Comparison of ENCODE assay signal across 1 cellular context in the genomic region with DNA sequence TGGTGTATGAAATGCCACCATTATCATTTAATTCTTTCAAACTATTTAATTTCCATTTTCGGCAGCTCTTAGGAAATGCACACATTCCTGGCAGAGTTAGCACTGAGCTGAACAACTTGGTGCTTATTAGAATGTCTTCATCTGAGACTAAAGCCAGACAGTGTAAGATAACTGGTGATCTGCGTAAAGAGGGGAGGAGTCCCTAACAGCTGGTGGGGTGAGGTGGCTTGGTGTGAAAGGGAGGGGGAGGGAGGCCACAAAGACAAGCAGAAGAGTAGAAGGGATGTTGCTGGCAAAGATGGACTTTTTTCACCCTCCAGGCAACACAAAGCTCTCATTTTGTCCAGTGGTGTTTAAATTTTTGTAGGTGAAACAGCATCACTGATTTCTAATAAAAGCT.
TF ChIP-seq lines count a peak whose summit lies in the region.

No MANE protein-coding gene starts in this region.

TF ChIP-seq in HEK293, 187 proteins besides CTCF, POLR2A, EP300 and RAD21 (continued from another document and continues in another):
- no peak for TF ChIP-seq ZNF514 (tag by site-specific recombination; IDR thresholded peaks at IDR 0.05)
- TF ChIP-seq, protein P1, sequence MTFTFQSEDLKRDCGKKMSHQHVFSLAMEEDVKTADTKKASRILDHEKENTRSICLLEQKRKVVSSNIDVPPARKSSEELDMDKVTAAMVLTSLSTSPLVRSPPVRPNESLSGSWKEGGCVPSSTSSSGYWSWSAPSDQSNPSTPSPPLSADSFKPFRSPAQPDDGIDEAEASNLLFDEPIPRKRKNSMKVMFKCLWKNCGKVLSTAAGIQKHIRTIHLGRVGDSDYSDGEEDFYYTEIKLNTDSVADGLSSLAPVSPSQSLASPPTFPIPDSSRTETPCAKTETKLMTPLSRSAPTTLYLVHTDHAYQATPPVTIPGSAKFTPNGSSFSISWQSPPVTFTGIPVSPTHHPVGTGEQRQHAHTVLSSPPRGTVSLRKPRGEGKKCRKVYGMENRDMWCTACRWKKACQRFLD (tag by site-specific recombination; IDR thresholded peaks at IDR 0.05): no peak
- no peak for TF ChIP-seq ZNF157 (tag by site-specific recombination; IDR thresholded peaks at IDR 0.05)
- no peak for TF ChIP-seq ZNF394 (tag by site-specific recombination; IDR thresholded peaks at IDR 0.05; ENCODE audit: borderline replicate concordance)
- no peak for TF ChIP-seq ZNF48 (tag by site-specific recombination; IDR thresholded peaks at IDR 0.05)
- no peak for TF ChIP-seq ZNF112 (tag by site-specific recombination; IDR thresholded peaks at IDR 0.05)
- TF ChIP-seq, protein P2, sequence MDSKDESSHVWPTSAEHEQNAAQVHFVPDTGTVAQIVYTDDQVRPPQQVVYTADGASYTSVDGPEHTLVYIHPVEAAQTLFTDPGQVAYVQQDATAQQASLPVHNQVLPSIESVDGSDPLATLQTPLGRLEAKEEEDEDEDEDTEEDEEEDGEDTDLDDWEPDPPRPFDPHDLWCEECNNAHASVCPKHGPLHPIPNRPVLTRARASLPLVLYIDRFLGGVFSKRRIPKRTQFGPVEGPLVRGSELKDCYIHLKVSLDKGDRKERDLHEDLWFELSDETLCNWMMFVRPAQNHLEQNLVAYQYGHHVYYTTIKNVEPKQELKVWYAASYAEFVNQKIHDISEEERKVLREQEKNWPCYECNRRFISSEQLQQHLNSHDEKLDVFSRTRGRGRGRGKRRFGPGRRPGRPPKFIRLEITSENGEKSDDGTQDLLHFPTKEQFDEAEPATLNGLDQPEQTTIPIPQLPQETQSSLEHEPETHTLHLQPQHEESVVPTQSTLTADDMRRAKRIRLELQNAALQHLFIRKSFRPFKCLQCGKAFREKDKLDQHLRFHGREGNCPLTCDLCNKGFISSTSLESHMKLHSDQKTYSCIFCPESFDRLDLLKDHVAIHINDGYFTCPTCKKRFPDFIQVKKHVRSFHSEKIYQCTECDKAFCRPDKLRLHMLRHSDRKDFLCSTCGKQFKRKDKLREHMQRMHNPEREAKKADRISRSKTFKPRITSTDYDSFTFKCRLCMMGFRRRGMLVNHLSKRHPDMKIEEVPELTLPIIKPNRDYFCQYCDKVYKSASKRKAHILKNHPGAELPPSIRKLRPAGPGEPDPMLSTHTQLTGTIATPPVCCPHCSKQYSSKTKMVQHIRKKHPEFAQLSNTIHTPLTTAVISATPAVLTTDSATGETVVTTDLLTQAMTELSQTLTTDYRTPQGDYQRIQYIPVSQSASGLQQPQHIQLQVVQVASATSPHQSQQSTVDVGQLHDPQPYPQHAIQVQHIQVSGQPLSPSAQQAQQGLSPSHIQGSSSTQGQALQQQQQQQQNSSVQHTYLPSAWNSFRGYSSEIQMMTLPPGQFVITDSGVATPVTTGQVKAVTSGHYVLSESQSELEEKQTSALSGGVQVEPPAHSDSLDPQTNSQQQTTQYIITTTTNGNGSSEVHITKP (tag by site-specific recombination; IDR thresholded peaks at IDR 0.05): no peak
- TF ChIP-seq, protein P3, sequence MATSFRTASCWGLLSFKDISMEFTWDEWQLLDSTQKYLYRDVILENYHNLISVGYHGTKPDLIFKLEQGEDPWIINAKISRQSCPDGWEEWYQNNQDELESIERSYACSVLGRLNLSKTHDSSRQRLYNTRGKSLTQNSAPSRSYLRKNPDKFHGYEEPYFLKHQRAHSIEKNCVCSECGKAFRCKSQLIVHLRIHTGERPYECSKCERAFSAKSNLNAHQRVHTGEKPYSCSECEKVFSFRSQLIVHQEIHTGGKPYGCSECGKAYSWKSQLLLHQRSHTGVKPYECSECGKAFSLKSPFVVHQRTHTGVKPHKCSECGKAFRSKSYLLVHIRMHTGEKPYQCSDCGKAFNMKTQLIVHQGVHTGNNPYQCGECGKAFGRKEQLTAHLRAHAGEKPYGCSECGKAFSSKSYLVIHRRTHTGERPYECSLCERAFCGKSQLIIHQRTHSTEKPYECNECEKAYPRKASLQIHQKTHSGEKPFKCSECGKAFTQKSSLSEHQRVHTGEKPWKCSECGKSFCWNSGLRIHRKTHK (tag by site-specific recombination; IDR thresholded peaks at IDR 0.05): no peak
- no peak for TF ChIP-seq HOXA7 (CRISPR knock-in tag; IDR thresholded peaks at IDR 0.05; ENCODE audit: borderline replicate concordance)
- TF ChIP-seq ZBTB48 (tag by site-specific recombination; IDR thresholded peaks at IDR 0.05): peak; percentile 50; the same call in 1 of the 2 replicates
- TF ChIP-seq, protein P4, sequence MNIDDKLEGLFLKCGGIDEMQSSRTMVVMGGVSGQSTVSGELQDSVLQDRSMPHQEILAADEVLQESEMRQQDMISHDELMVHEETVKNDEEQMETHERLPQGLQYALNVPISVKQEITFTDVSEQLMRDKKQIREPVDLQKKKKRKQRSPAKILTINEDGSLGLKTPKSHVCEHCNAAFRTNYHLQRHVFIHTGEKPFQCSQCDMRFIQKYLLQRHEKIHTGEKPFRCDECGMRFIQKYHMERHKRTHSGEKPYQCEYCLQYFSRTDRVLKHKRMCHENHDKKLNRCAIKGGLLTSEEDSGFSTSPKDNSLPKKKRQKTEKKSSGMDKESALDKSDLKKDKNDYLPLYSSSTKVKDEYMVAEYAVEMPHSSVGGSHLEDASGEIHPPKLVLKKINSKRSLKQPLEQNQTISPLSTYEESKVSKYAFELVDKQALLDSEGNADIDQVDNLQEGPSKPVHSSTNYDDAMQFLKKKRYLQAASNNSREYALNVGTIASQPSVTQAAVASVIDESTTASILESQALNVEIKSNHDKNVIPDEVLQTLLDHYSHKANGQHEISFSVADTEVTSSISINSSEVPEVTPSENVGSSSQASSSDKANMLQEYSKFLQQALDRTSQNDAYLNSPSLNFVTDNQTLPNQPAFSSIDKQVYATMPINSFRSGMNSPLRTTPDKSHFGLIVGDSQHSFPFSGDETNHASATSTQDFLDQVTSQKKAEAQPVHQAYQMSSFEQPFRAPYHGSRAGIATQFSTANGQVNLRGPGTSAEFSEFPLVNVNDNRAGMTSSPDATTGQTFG (tag by site-specific recombination; IDR thresholded peaks at IDR 0.05; ENCODE audit: borderline replicate concordance): no peak
- TF ChIP-seq KLF8 (tag by site-specific recombination; IDR thresholded peaks at IDR 0.05): no peak
- no peak for TF ChIP-seq KLF7 (tag by site-specific recombination; IDR thresholded peaks at IDR 0.05; ENCODE audit: borderline replicate concordance)
- no peak for TF ChIP-seq MEIS1 (CRISPR knock-in tag; IDR thresholded peaks at IDR 0.05; ENCODE audit: borderline replicate concordance)
- TF ChIP-seq, protein P5, sequence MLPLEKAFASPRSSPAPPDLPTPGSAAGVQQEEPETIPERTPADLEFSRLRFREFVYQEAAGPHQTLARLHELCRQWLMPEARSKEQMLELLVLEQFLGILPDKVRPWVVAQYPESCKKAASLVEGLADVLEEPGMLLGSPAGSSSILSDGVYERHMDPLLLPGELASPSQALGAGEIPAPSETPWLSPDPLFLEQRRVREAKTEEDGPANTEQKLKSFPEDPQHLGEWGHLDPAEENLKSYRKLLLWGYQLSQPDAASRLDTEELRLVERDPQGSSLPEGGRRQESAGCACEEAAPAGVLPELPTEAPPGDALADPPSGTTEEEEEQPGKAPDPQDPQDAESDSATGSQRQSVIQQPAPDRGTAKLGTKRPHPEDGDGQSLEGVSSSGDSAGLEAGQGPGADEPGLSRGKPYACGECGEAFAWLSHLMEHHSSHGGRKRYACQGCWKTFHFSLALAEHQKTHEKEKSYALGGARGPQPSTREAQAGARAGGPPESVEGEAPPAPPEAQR (tag by site-specific recombination; IDR thresholded peaks at IDR 0.05): no peak
- peak; percentile 89 for TF ChIP-seq WT1 (tag by site-specific recombination; IDR thresholded peaks at IDR 0.05)
- no peak for TF ChIP-seq ZNF777 (tag by site-specific recombination; IDR thresholded peaks at IDR 0.05; ENCODE audit: borderline replicate concordance)
- TF ChIP-seq IKZF3 (tag by site-specific recombination; IDR thresholded peaks at IDR 0.05): no peak
- 0 out of 2 replicates have a peak, but pooled peaks have one; percentile 10 for TF ChIP-seq ZIC2 (tag by site-specific recombination; IDR thresholded peaks at IDR 0.05)
- no peak for TF ChIP-seq ZNF768 (tag by site-specific recombination; IDR thresholded peaks at IDR 0.05)
- TF ChIP-seq SETDB1 (IDR thresholded peaks at IDR 0.05; ENCODE audit: insufficient read length, low read length): no peak
- no peak for TF ChIP-seq ZNF239 (tag by site-specific recombination; IDR thresholded peaks at IDR 0.05)
- TF ChIP-seq TCF7L2 (IDR thresholded peaks at IDR 0.05; ENCODE audit: borderline replicate concordance, low read depth, low read length): no peak
- no peak for TF ChIP-seq ZNF510 (tag by site-specific recombination; IDR thresholded peaks at IDR 0.05; ENCODE audit: insufficient replicate concordance)
- TF ChIP-seq ZNF24 (tag by site-specific recombination; IDR thresholded peaks at IDR 0.05): no peak
- no peak for TF ChIP-seq ZBTB20 (tag by site-specific recombination; IDR thresholded peaks at IDR 0.05)
- TF ChIP-seq REPIN1 (tag by site-specific recombination; IDR thresholded peaks at IDR 0.05; ENCODE audit: low read depth): no peak
- TF ChIP-seq, protein P6, sequence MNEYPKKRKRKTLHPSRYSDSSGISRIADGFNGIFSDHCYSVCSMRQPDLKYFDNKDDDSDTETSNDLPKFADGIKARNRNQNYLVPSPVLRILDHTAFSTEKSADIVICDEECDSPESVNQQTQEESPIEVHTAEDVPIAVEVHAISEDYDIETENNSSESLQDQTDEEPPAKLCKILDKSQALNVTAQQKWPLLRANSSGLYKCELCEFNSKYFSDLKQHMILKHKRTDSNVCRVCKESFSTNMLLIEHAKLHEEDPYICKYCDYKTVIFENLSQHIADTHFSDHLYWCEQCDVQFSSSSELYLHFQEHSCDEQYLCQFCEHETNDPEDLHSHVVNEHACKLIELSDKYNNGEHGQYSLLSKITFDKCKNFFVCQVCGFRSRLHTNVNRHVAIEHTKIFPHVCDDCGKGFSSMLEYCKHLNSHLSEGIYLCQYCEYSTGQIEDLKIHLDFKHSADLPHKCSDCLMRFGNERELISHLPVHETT (tag by site-specific recombination; IDR thresholded peaks at IDR 0.05): no peak
- TF ChIP-seq ZNF600 (tag by site-specific recombination; IDR thresholded peaks at IDR 0.05): peak; percentile 91
- TF ChIP-seq ZNF433 (tag by site-specific recombination; IDR thresholded peaks at IDR 0.05; ENCODE audit: low read depth): no peak
- TF ChIP-seq ZNF585B (tag by site-specific recombination; IDR thresholded peaks at IDR 0.05): no peak
- TF ChIP-seq, protein P7, sequence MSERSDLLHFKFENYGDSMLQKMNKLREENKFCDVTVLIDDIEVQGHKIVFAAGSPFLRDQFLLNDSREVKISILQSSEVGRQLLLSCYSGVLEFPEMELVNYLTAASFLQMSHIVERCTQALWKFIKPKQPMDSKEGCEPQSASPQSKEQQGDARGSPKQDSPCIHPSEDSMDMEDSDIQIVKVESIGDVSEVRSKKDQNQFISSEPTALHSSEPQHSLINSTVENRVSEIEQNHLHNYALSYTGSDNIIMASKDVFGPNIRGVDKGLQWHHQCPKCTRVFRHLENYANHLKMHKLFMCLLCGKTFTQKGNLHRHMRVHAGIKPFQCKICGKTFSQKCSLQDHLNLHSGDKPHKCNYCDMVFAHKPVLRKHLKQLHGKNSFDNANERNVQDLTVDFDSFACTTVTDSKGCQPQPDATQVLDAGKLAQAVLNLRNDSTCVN (tag by site-specific recombination; optimal IDR thresholded peaks at IDR 0.05): no peak
- TF ChIP-seq ZNF571 (tag by site-specific recombination; IDR thresholded peaks at IDR 0.05): no peak
- TF ChIP-seq ZNF169 (tag by site-specific recombination; IDR thresholded peaks at IDR 0.05): no peak
- TF ChIP-seq ZNF184 (tag by site-specific recombination; IDR thresholded peaks at IDR 0.05): no peak
- TF ChIP-seq ZNF664 (tag by site-specific recombination; IDR thresholded peaks at IDR 0.05): no peak
- TF ChIP-seq, protein P8, sequence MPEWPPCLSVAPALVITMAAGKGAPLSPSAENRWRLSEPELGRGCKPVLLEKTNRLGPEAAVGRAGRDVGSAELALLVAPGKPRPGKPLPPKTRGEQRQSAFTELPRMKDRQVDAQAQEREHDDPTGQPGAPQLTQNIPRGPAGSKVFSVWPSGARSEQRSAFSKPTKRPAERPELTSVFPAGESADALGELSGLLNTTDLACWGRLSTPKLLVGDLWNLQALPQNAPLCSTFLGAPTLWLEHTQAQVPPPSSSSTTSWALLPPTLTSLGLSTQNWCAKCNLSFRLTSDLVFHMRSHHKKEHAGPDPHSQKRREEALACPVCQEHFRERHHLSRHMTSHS (tag by site-specific recombination; IDR thresholded peaks at IDR 0.05): no peak
- no peak for TF ChIP-seq ZFP37 (tag by site-specific recombination; IDR thresholded peaks at IDR 0.05)
- TF ChIP-seq, protein P9, sequence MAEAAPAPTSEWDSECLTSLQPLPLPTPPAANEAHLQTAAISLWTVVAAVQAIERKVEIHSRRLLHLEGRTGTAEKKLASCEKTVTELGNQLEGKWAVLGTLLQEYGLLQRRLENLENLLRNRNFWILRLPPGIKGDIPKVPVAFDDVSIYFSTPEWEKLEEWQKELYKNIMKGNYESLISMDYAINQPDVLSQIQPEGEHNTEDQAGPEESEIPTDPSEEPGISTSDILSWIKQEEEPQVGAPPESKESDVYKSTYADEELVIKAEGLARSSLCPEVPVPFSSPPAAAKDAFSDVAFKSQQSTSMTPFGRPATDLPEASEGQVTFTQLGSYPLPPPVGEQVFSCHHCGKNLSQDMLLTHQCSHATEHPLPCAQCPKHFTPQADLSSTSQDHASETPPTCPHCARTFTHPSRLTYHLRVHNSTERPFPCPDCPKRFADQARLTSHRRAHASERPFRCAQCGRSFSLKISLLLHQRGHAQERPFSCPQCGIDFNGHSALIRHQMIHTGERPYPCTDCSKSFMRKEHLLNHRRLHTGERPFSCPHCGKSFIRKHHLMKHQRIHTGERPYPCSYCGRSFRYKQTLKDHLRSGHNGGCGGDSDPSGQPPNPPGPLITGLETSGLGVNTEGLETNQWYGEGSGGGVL (tag by site-specific recombination; IDR thresholded peaks at IDR 0.05): peak; percentile 42; the same call in 1 of the 2 replicates
- no peak for TF ChIP-seq ZBTB7A (tag by site-specific recombination; IDR thresholded peaks at IDR 0.05; ENCODE audit: low read depth)
- no peak for TF ChIP-seq ZNF292 (tag by site-specific recombination; IDR thresholded peaks at IDR 0.05; ENCODE audit: borderline replicate concordance, low read depth)
- TF ChIP-seq ZBTB21 (tag by site-specific recombination; IDR thresholded peaks at IDR 0.05): no peak
- TF ChIP-seq, protein P10, sequence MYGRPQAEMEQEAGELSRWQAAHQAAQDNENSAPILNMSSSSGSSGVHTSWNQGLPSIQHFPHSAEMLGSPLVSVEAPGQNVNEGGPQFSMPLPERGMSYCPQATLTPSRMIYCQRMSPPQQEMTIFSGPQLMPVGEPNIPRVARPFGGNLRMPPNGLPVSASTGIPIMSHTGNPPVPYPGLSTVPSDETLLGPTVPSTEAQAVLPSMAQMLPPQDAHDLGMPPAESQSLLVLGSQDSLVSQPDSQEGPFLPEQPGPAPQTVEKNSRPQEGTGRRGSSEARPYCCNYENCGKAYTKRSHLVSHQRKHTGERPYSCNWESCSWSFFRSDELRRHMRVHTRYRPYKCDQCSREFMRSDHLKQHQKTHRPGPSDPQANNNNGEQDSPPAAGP (tag by site-specific recombination; IDR thresholded peaks at IDR 0.05): 0 out of 2 replicates have a peak, but pooled peaks have one; percentile 52
- no peak for TF ChIP-seq GLI4 (tag by site-specific recombination; IDR thresholded peaks at IDR 0.05)
- no peak for TF ChIP-seq ZBTB8A (tag by site-specific recombination; IDR thresholded peaks at IDR 0.05)
- TF ChIP-seq ZNF221 (tag by site-specific recombination; IDR thresholded peaks at IDR 0.05; ENCODE audit: borderline replicate concordance): no peak
- TF ChIP-seq ZNF23 (tag by site-specific recombination; IDR thresholded peaks at IDR 0.05; ENCODE audit: borderline replicate concordance): no peak
